10 cellular contexts compared by ENCODE assay signal in genomic region chrX:101803451-101803850, GRCh38.
DNase-seq lines count a peak whose midpoint lies in the region; ATAC-seq, FAIRE-seq and TF ChIP-seq lines count a peak whose summit lies in the region.
"Had no signal": no experiment of that assay in that cellular context is flagged by ENCODE, and none has a peak within 500 bp of the region (broad histone marks: within the 10 kb centered on the region; RNA-seq: fewer than 3 reads in every experiment).

No MANE protein-coding gene starts in this region.

- no peaks in the 10 kb centered on the region for H4K20me1 ChIP-seq in PC-9 (ENCODE audit: insufficient read depth)

- POLR2A ChIA-PET in PC-9 (lab: Charles Lee; ENCODE audit: unreplicated experiment): no interaction called here

- H3K4me3 ChIP-seq in heart left ventricle (no peak overlapping the region), right cardiac atrium (ENCODE audit: low read length) (no peak overlapping the region), PC-9 (no peak overlapping the region), sigmoid colon (no peak overlapping the region)
- H3K4me3 ChIP-seq: thyroid gland had no signal

- H3K4me1 Mint-ChIP-seq in type B pancreatic cell (ENCODE audit: unreplicated experiment) (peaks cover 7% of the 10 kb centered on the region), T-helper 17 cell (no peaks in the 10 kb centered on the region)

- no peaks in the 10 kb centered on the region for H3F3A ChIP-seq in PC-9 (ENCODE audit: insufficient read depth, low read depth)

- no peak overlapping the region for H3K4me3 Mint-ChIP-seq in type B pancreatic cell
- H3K4me3 Mint-ChIP-seq in T-helper 17 cell: no peak overlapping the region

- H3K27ac ChIP-seq in heart left ventricle: no peak overlapping the region
- H3K27ac ChIP-seq in right cardiac atrium (ENCODE audit: low read length): no peak overlapping the region
- H3K27ac ChIP-seq in PC-9: no peak overlapping the region
- no peak overlapping the region for H3K27ac ChIP-seq in sigmoid colon
- H3K27ac ChIP-seq: neutrophil, thyroid gland had no signal

- H3K4me1 ChIP-seq in heart left ventricle (peaks cover 0 to 3% (median 0%) of the 10 kb centered on the region in 12 donors), right cardiac atrium (ENCODE audit: control insufficient read depth, insufficient read depth, low read length) (no peaks in the 10 kb centered on the region), PC-9 (replicated peaks; ENCODE audit: insufficient read depth) (no peaks in the 10 kb centered on the region), sigmoid colon (no peaks in the 10 kb centered on the region)
- H3K4me1 ChIP-seq: thyroid gland had no signal

- H3K36me3 ChIP-seq in heart left ventricle (no peaks in the 10 kb centered on the region), PC-9 (ENCODE audit: low read depth) (no peaks in the 10 kb centered on the region), sigmoid colon (no peaks in the 10 kb centered on the region)
- H3K36me3 ChIP-seq: neutrophil, thyroid gland had no signal

- H2AFZ ChIP-seq in PC-9: no peak overlapping the region

- H3K9me3 Mint-ChIP-seq in type B pancreatic cell: no peaks in the 10 kb centered on the region

- H3K4me2 ChIP-seq in PC-9: no peak overlapping the region

- no TSS peak for BruUV-seq in PC-9 (replicated peaks; lab: Mats Ljungman, UMichigan)

- H3K27ac Mint-ChIP-seq in type B pancreatic cell: no peak overlapping the region
- H3K27ac Mint-ChIP-seq in T-helper 17 cell: no peak overlapping the region

- CTCF ChIA-PET in PC-9 (lab: Charles Lee): no interaction called here

- TF ChIP-seq CTCF in heart left ventricle (IDR thresholded peaks at IDR 0.05) (peak; percentile 19 to 58 (median 40)), PC-9 (conservative IDR thresholded peaks at IDR 0.05) (peak; percentile 59; the same call in 1 of the 2 replicates), type B pancreatic cell (conservative IDR thresholded peaks at IDR 0.05) (peak; percentile 73), sigmoid colon (IDR thresholded peaks at IDR 0.05) (peak in 1 of 4 experiments; percentile 36)

- DNase-seq in heart left ventricle (no peak), right cardiac atrium (no peak), PC-9 (no peak), frontal cortex (ENCODE audit: low spot score in 2 of 2) (no peak), type B pancreatic cell (ENCODE audit: extremely low spot score, unreplicated experiment) (no peak), sigmoid colon (no peak), T-helper 17 cell (no peak), GM19240 (ENCODE audit: insufficient read length, low spot score) (no peak)
- DNase-seq: thyroid gland had no signal

- WGBS in heart left ventricle, 4 donors: 13 to 28% (median 19%) methylated on average over 2 of the region's 2 CpGs
- 4% methylated on average over 2 of the region's 2 CpGs for WGBS in right cardiac atrium
- 15 to 27% methylated on average over 2 of the region's 2 CpGs for WGBS in sigmoid colon, 2 donors

- no peak for ATAC-seq in heart left ventricle
- no peak for ATAC-seq in right cardiac atrium
- ATAC-seq in T-helper 17 cell: no peak

- H3K79me2 ChIP-seq in PC-9 (ENCODE audit: low read depth): no peaks in the 10 kb centered on the region

- intact Hi-C loops in heart left ventricle (cut with DNase I) (loop anchor here in 5 of 10 donors (5.0 kb wide), 4 partner anchors 186 to 386 kb away; partner anchors contain the start of gene ARMCX6 (in 2 of the 5)), right cardiac atrium (cut with DNase I) (loop anchor here in 1 of 4 donors (10.0 kb wide), 1 partner anchor 389 kb away; no protein-coding TSS in a partner anchor), PC-9 (cut with micrococcal nuclease; ENCODE audit: unreplicated experiment) (no loop called here), sigmoid colon (cut with DNase I) (no loop called here)

- TF ChIP-seq POLR2A in heart left ventricle (IDR thresholded peaks at IDR 0.05) (no peak), sigmoid colon (IDR thresholded peaks at IDR 0.05) (no peak)

- FAIRE-seq in frontal cortex (lab: Jason Lieb, UNC): peak; percentile 79

- TF ChIP-seq EP300 in sigmoid colon (IDR thresholded peaks at IDR 0.05): no peak

- H3K27me3 ChIP-seq in heart left ventricle (peaks cover 0 to 8% (median 0%) of the 10 kb centered on the region in 9 donors), right cardiac atrium (ENCODE audit: control insufficient read depth, insufficient read depth) (no peaks in the 10 kb centered on the region), PC-9 (ENCODE audit: insufficient read depth, low read depth) (no peaks in the 10 kb centered on the region), sigmoid colon (no peaks in the 10 kb centered on the region)
- H3K27me3 ChIP-seq: neutrophil, thyroid gland had no signal

- peaks cover 0 to 6% (median 0%) of the 10 kb centered on the region in 12 donors for H3K9me3 ChIP-seq in heart left ventricle
- H3K9me3 ChIP-seq in right cardiac atrium (ENCODE audit: control insufficient read depth, low read length): no peaks in the 10 kb centered on the region
- H3K9me3 ChIP-seq in PC-9 (ENCODE audit: insufficient read depth, low read depth): no peaks in the 10 kb centered on the region
- no peaks in the 10 kb centered on the region for H3K9me3 ChIP-seq in sigmoid colon
- no peaks in the 10 kb centered on the region for H3K9me3 ChIP-seq in T-helper 17 cell (ENCODE audit: control insufficient read depth, low read length, poor library complexity, severe bottlenecking)
- H3K9me3 ChIP-seq: neutrophil, thyroid gland had no signal

- H3K36me3 Mint-ChIP-seq in type B pancreatic cell (no peaks in the 10 kb centered on the region), T-helper 17 cell (ENCODE audit: low read depth) (no peaks in the 10 kb centered on the region)

- no peaks in the 10 kb centered on the region for H3K27me3 Mint-ChIP-seq in type B pancreatic cell
- no peaks in the 10 kb centered on the region for H3K27me3 Mint-ChIP-seq in T-helper 17 cell

- H3K9me2 ChIP-seq in PC-9 (ENCODE audit: insufficient read depth): no peaks in the 10 kb centered on the region
